Comparison of ENCODE assay signal across 35 cellular contexts in the genomic region with DNA sequence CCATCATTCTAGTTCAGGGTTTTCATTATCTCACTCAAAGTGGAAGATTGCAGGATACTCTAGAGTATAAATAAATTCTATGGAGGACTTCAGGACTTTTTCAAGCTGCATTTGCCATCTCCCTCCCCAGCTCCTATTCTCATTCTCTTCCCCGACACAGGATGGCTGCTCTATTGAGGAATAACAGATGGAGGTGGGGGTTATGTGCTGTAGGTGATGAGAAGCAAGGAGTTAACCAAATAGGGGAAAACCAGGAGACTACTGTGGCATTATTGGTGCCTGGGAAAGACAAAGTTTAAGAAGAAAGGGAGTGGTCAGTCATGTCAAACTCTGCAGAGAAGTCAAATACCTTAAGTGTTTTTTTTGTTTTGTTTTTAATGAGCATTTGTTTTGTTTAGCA.
"Had no signal": no experiment of that assay in that cellular context is flagged by ENCODE, and none has a peak within 500 bp of the region (broad histone marks: within the 10 kb centered on the region; RNA-seq: fewer than 3 reads in every experiment).

No MANE protein-coding gene starts in this region.

- H3K4me1 ChIP-seq: ascending aorta had no signal

- ATAC-seq: activated CD8-positive, alpha-beta T cell treated with anti-CD3 and anti-CD28 coated beads for 36 hours; activated naive CD8-positive, alpha-beta T cell treated with anti-CD3 and anti-CD28 coated beads, Interleukin-2, amount 50 U/mL, for 24 hours; activated T-cell treated with anti-CD3 and anti-CD28 coated beads, Interleukin-2, amount 50 U/mL, for 4 hours; activated T-cell treated with anti-CD3 and anti-CD28 coated beads, Interleukin-2, amount 50 U/mL, for 72 hours; activated T-helper 17 cell treated with anti-CD3 and anti-CD28 coated beads, Interleukin-2, amount 50 U/mL, for 72 hours; T-cell; T-helper 17 cell had no signal

- H3K27ac ChIP-seq: ascending aorta, cardiac muscle cell, VCaP had no signal

- H3K9me3 Mint-ChIP-seq: activated B cell treated with CpG ODN at 0.5 μM for 24 hours; activated CD4-positive, alpha-beta T cell treated with anti-CD3 and anti-CD28 coated beads, Interleukin-2, amount 10 ng/mL, durations not matched to agents 24 days and 14 days; activated CD8-positive, alpha-beta T cell treated with anti-CD3 and anti-CD28 coated beads for 36 hours; activated naive CD4-positive, alpha-beta T cell treated with anti-CD3 and anti-CD28 coated beads for 36 hours; activated naive CD8-positive, alpha-beta T cell treated with anti-CD3 and anti-CD28 coated beads, Interleukin-2, amount 10 ng/mL, durations not matched to agents 7 days and 5 days; activated naive CD8-positive, alpha-beta T cell treated with anti-CD3 and anti-CD28 coated beads, Interleukin-2, amount 50 U/mL, for 24 hours; activated T-cell treated with anti-CD3 and anti-CD28 coated beads, Interleukin-2, amount 50 U/mL, for 4 hours; activated T-cell treated with anti-CD3 and anti-CD28 coated beads, Interleukin-2, amount 50 U/mL, for 72 hours; activated T-helper 1 cell treated with anti-CD3 and anti-CD28 coated beads, Interleukin-12 subunit alpha, Interleukin-12 subunit beta, Interleukin-2, Interleukin-4 antibody, amounts not matched to agents 30 ng/mL and 10 ng/mL and 1 ng/mL, durations not matched to agents 14 hours and 24 hours and 36 hours; activated T-helper 17 cell treated with anti-CD3 and anti-CD28 coated beads, Interleukin-2, amount 50 U/mL, for 72 hours; brain; central memory CD8-positive, alpha-beta T cell had no signal

- H3K9me3 ChIP-seq: ascending aorta had no signal

- H3K4me3 ChIP-seq: ascending aorta, cardiac muscle cell had no signal

- H3K27ac Mint-ChIP-seq: activated B cell treated with CpG ODN at 0.5 μM for 24 hours; activated CD4-positive, alpha-beta memory T cell treated with anti-CD3 and anti-CD28 coated beads for 36 hours; activated CD4-positive, alpha-beta T cell treated with anti-CD3 and anti-CD28 coated beads, Interleukin-2, amount 10 ng/mL, durations not matched to agents 24 days and 14 days; activated CD8-positive, alpha-beta T cell treated with anti-CD3 and anti-CD28 coated beads for 36 hours; activated naive CD4-positive, alpha-beta T cell treated with anti-CD3 and anti-CD28 coated beads for 36 hours; activated naive CD8-positive, alpha-beta T cell; activated naive CD8-positive, alpha-beta T cell treated with anti-CD3 and anti-CD28 coated beads, Interleukin-2, amount 10 ng/mL, durations not matched to agents 7 days and 5 days; activated naive CD8-positive, alpha-beta T cell treated with anti-CD3 and anti-CD28 coated beads, Interleukin-2, amount 50 U/mL, for 24 hours; activated T-cell treated with anti-CD3 and anti-CD28 coated beads, Interleukin-2, amount 50 U/mL, for 72 hours; activated T-helper 1 cell treated with anti-CD3 and anti-CD28 coated beads, Interleukin-12 subunit alpha, Interleukin-12 subunit beta, Interleukin-2, Interleukin-4 antibody, amounts not matched to agents 30 ng/mL and 10 ng/mL and 1 ng/mL, durations not matched to agents 14 hours and 24 hours and 36 hours; activated T-helper 17 cell treated with anti-CD3 and anti-CD28 coated beads, Interleukin-2, amount 50 U/mL, for 72 hours; brain; T-cell; T-helper 17 cell had no signal

- H3K27me3 Mint-ChIP-seq: activated B cell treated with CpG ODN at 0.5 μM for 24 hours; activated CD4-positive, alpha-beta memory T cell treated with anti-CD3 and anti-CD28 coated beads for 36 hours; activated CD4-positive, alpha-beta T cell treated with anti-CD3 and anti-CD28 coated beads, Interleukin-2, amount 10 ng/mL, durations not matched to agents 24 days and 14 days; activated CD8-positive, alpha-beta T cell treated with anti-CD3 and anti-CD28 coated beads for 36 hours; activated naive CD8-positive, alpha-beta T cell; activated naive CD8-positive, alpha-beta T cell treated with anti-CD3 and anti-CD28 coated beads, Interleukin-2, amount 10 ng/mL, durations not matched to agents 7 days and 5 days; activated naive CD8-positive, alpha-beta T cell treated with anti-CD3 and anti-CD28 coated beads, Interleukin-2, amount 50 U/mL, for 24 hours; activated T-helper 17 cell treated with anti-CD3 and anti-CD28 coated beads, Interleukin-2, amount 50 U/mL, for 72 hours; central memory CD8-positive, alpha-beta T cell; T-helper 17 cell had no signal

- H3K4me3 Mint-ChIP-seq: activated B cell treated with CpG ODN at 0.5 μM for 24 hours; activated CD4-positive, alpha-beta memory T cell treated with anti-CD3 and anti-CD28 coated beads for 36 hours; activated CD4-positive, alpha-beta T cell treated with anti-CD3 and anti-CD28 coated beads, Interleukin-2, amount 10 ng/mL, durations not matched to agents 24 days and 14 days; activated CD8-positive, alpha-beta T cell treated with anti-CD3 and anti-CD28 coated beads for 36 hours; activated naive CD4-positive, alpha-beta T cell treated with anti-CD3 and anti-CD28 coated beads for 36 hours; activated naive CD8-positive, alpha-beta T cell; activated naive CD8-positive, alpha-beta T cell treated with anti-CD3 and anti-CD28 coated beads, Interleukin-2, amount 10 ng/mL, durations not matched to agents 7 days and 5 days; activated naive CD8-positive, alpha-beta T cell treated with anti-CD3 and anti-CD28 coated beads, Interleukin-2, amount 50 U/mL, for 24 hours; activated T-cell treated with anti-CD3 and anti-CD28 coated beads, Interleukin-2, amount 50 U/mL, for 4 hours; activated T-cell treated with anti-CD3 and anti-CD28 coated beads, Interleukin-2, amount 50 U/mL, for 72 hours; activated T-helper 1 cell treated with anti-CD3 and anti-CD28 coated beads, Interleukin-12 subunit alpha, Interleukin-12 subunit beta, Interleukin-2, Interleukin-4 antibody, amounts not matched to agents 30 ng/mL and 10 ng/mL and 1 ng/mL, durations not matched to agents 14 hours and 24 hours and 36 hours; activated T-helper 17 cell treated with anti-CD3 and anti-CD28 coated beads, Interleukin-2, amount 50 U/mL, for 72 hours; brain; central memory CD8-positive, alpha-beta T cell; T-cell; T-helper 17 cell had no signal

- H3K36me3 ChIP-seq: ascending aorta, cardiac muscle cell had no signal

- H3K36me3 Mint-ChIP-seq: activated CD4-positive, alpha-beta memory T cell treated with anti-CD3 and anti-CD28 coated beads for 36 hours; activated naive CD8-positive, alpha-beta T cell; activated naive CD8-positive, alpha-beta T cell treated with anti-CD3 and anti-CD28 coated beads, Interleukin-2, amount 10 ng/mL, durations not matched to agents 7 days and 5 days; brain; T-cell had no signal

- H3K4me1 Mint-ChIP-seq: activated B cell treated with CpG ODN at 0.5 μM for 24 hours; activated CD4-positive, alpha-beta T cell treated with anti-CD3 and anti-CD28 coated beads, Interleukin-2, amount 10 ng/mL, durations not matched to agents 24 days and 14 days; activated naive CD8-positive, alpha-beta T cell treated with anti-CD3 and anti-CD28 coated beads, Interleukin-2, amount 10 ng/mL, durations not matched to agents 7 days and 5 days; activated naive CD8-positive, alpha-beta T cell treated with anti-CD3 and anti-CD28 coated beads, Interleukin-2, amount 50 U/mL, for 24 hours; activated T-helper 17 cell treated with anti-CD3 and anti-CD28 coated beads, Interleukin-2, amount 50 U/mL, for 72 hours; brain; central memory CD8-positive, alpha-beta T cell; T-cell; T-helper 17 cell had no signal

- H3K27me3 ChIP-seq: ascending aorta, cardiac muscle cell had no signal

- DNase-seq: activated B cell treated with CpG ODN at 0.5 μM for 24 hours; activated CD4-positive, alpha-beta memory T cell treated with anti-CD3 and anti-CD28 coated beads for 36 hours; activated CD4-positive, alpha-beta T cell treated with anti-CD3 and anti-CD28 coated beads for 4 hours; activated CD4-positive, alpha-beta T cell treated with anti-CD3 and anti-CD28 coated beads, Interleukin-2, amount 10 ng/mL, durations not matched to agents 24 days and 14 days; activated CD4-positive, alpha-beta T cell treated with anti-CD3 and anti-CD28 coated beads, Interleukin-2, amount 50 U/mL, for 1 hour; activated CD4-positive, alpha-beta T cell treated with anti-CD3 and anti-CD28 coated beads, Interleukin-2, amount 50 U/mL, for 4 hours; activated CD4-positive, CD25-positive, alpha-beta regulatory T cell treated with anti-CD3 and anti-CD28 coated beads, Interleukin-2, amount 50 U/mL, for 72 hours; activated CD8-positive, alpha-beta memory T cell treated with anti-CD3 and anti-CD28 coated beads, Interleukin-2, amount 50 U/mL, for 4 hours; activated CD8-positive, alpha-beta T cell treated with anti-CD3 and anti-CD28 coated beads for 36 hours; activated effector memory CD4-positive, alpha-beta T cell treated with anti-CD3 and anti-CD28 coated beads, Interleukin-2, amount 50 U/mL, for 16 hours; activated gamma-delta T cell treated with Interleukin-2 at 50 U/mL for 16 hours; activated naive CD4-positive, alpha-beta T cell; activated naive CD4-positive, alpha-beta T cell treated with anti-CD3 and anti-CD28 coated beads for 36 hours; activated naive CD4-positive, alpha-beta T cell treated with anti-CD3 and anti-CD28 coated beads, Interleukin-2, amount 50 U/mL, for 16 hours; activated naive CD8-positive, alpha-beta T cell treated with anti-CD3 and anti-CD28 coated beads, Interleukin-2, amount 10 ng/mL, durations not matched to agents 7 days and 5 days; activated naive CD8-positive, alpha-beta T cell treated with anti-CD3 and anti-CD28 coated beads, Interleukin-2, amount 50 U/mL, for 24 hours; activated T-cell treated with anti-CD3 and anti-CD28 coated beads for 4 hours; activated T-cell treated with anti-CD3 and anti-CD28 coated beads, Interleukin-2, amount 50 U/mL, for 1 hour; activated T-cell treated with anti-CD3 and anti-CD28 coated beads, Interleukin-2, amount 50 U/mL, for 4 hours; activated T-cell treated with anti-CD3 and anti-CD28 coated beads, Interleukin-2, amount 50 U/mL, for 72 hours; amygdala; anterior cingulate cortex; caudate nucleus; cerebellar nuclear complex; T-cell; T-helper 17 cell; T-helper 9 cell had no signal
